Comparison of ENCODE assay signal across 9 cellular contexts in the genomic region with DNA sequence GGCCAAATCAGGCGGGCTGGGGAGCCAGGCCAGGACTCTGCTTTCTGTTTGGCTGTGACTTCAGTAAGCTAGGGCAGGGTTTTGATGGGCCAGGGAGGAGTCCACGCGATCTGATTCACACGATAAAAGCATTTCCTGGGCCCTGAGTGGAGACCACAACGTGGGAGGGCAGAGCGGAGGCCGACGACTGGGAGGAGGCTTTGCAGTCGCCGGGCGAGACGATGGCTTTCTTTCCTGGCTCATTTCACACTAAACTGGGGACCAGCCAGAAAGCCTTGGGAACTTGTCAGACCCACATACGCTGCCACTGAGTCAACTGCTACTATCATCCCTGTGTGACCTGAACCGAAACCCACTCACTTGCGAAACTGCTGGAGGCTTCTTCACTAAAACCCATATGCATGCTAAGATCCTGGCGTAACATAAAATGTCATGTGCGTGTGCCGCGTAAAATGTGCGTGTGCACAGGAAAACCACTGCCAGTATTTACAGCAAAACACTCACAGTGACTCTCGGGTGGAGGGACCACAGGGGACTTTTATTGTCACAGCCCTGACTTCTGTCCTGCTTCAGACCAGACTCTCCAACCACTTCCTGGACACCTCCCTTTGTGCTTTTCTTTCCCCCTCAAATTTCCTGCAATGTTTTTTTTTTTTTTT. TPM values are rescaled to one million over a fixed set of nuclear protein-coding genes. Genes with fewer than 3 reads are reported as not detected.
DNase-seq lines count a peak whose midpoint lies in the region; ATAC-seq, FAIRE-seq and TF ChIP-seq lines count a peak whose summit lies in the region.
"Had no signal": no experiment of that assay in that cellular context is flagged by ENCODE, and none has a peak within 500 bp of the region (broad histone marks: within the 10 kb centered on the region; RNA-seq: fewer than 3 reads in every experiment).

No MANE protein-coding gene starts in this region.

- peaks cover 27% of the 10 kb centered on the region for H3K27me3 Mint-ChIP-seq in astrocyte (ENCODE audit: low read depth, unreplicated experiment)
- H3K27me3 Mint-ChIP-seq in memory B cell = peaks cover 3% of the 10 kb centered on the region

- H3K4me3 Mint-ChIP-seq in astrocyte (ENCODE audit: unreplicated experiment) (no peak overlapping the region), memory B cell (peak overlapping the region; percentile 60)

- TF ChIP-seq CTCF in AG09319 (IDR thresholded peaks at IDR 0.05; ENCODE audit: low read depth, low read length) = no peak
- no peak for TF ChIP-seq CTCF in astrocyte (IDR thresholded peaks at IDR 0.05; ENCODE audit: insufficient read depth, low read depth, low read length)

- no peaks in the 10 kb centered on the region for H3K9me3 ChIP-seq in astrocyte (ENCODE audit: insufficient read depth, low read depth, low read length)

- peak overlapping the region; percentile 78 for H3K4me2 ChIP-seq in astrocyte (ENCODE audit: low read length)

- no peaks in the 10 kb centered on the region for H4K20me1 ChIP-seq in astrocyte (ENCODE audit: insufficient read depth, low read length)

- H3K79me2 ChIP-seq in astrocyte (ENCODE audit: insufficient read depth, low read length) = no peaks in the 10 kb centered on the region

- peak overlapping the region; percentile 71 for H3K9ac ChIP-seq in astrocyte (ENCODE audit: low read length)

- peak; percentile 9 for FAIRE-seq in astrocyte (lab: Jason Lieb, UNC)

- H3K4me1 Mint-ChIP-seq in astrocyte (ENCODE audit: low read depth, unreplicated experiment) (peaks cover 8% of the 10 kb centered on the region), memory B cell (peaks cover 13% of the 10 kb centered on the region)

- H3K4me3 ChIP-seq in astrocyte (ENCODE audit: insufficient read depth, low read depth, low read length) = peak overlapping the region; percentile 32

- DNase-seq in AG09319 (ENCODE audit: extremely low read depth, low read depth) (peak; percentile 99), HCEC 1CT (peak; percentile 91), T-helper 22 cell (ENCODE audit: low read depth) (peak; percentile 85), astrocyte (ENCODE audit: low read depth) (peak; percentile 95), memory B cell (ENCODE audit: low spot score in 2 of 2) (peak in 1 of 2 donors; percentile 54), DMS53 (lab: John Stamatoyannopoulos, UW) (no peak)
- DNase-seq in stimulated activated CD8-positive, alpha-beta memory T cell treated with anti-CD3 and anti-CD28 coated beads, Interleukin-4, amount 100 ng/mL, for 1 hour (ENCODE audit: low read depth in 2 of 2, low spot score in 1 of 2) = peak; percentile 47 to 64

- H3K27ac Mint-ChIP-seq in astrocyte (ENCODE audit: unreplicated experiment) = no peak overlapping the region
- peak overlapping the region; percentile 96 for H3K27ac Mint-ChIP-seq in memory B cell

- peak; percentile 85 for ATAC-seq in memory B cell (ENCODE audit: low read depth)
- no peak for ATAC-seq in HG02588 (IDR thresholded peaks at IDR 0.05; ENCODE audit: unreplicated experiment)

- H3K36me3 ChIP-seq in astrocyte (ENCODE audit: insufficient read depth, low read length) = no peaks in the 10 kb centered on the region

- peak overlapping the region; percentile 79 for H2AFZ ChIP-seq in astrocyte (ENCODE audit: low read depth, low read length)

- peaks cover 11% of the 10 kb centered on the region for H3K4me1 ChIP-seq in astrocyte (ENCODE audit: insufficient read depth, low read length)

- no peaks in the 10 kb centered on the region for H3K9me3 Mint-ChIP-seq in astrocyte (ENCODE audit: unreplicated experiment)
- H3K9me3 Mint-ChIP-seq in memory B cell = no peaks in the 10 kb centered on the region

- no peaks in the 10 kb centered on the region for H3K27me3 ChIP-seq in astrocyte (ENCODE audit: insufficient read depth, low read length)

- no peaks in the 10 kb centered on the region for H3K36me3 Mint-ChIP-seq in astrocyte (ENCODE audit: low read depth, unreplicated experiment)
- H3K36me3 Mint-ChIP-seq in memory B cell = no peaks in the 10 kb centered on the region

- H3K27ac ChIP-seq in astrocyte (ENCODE audit: low read depth, low read length) = peak overlapping the region; percentile 79

RNA-seq across cellular contexts. Expression of a gene that starts 14.2 kb away (rescaled TPM):
- total RNA-seq in astrocyte = 27.0 and 30.7 TPM in 2 replicates

RNA-seq across cellular contexts. Expression of a gene that starts 22.1 kb away (rescaled TPM):
- total RNA-seq in astrocyte = 20.5 and 29.2 TPM in 2 replicates

RNA-seq across cellular contexts. Expression of a gene that starts 24.4 kb away (rescaled TPM):
- total RNA-seq in astrocyte = 1.5 and 2.2 TPM in 2 replicates

RNA-seq across cellular contexts. Expression of a gene that starts 48.0 kb away (rescaled TPM):
- 0.19 TPM in 1 of 2 replicates, not detected in the other for total RNA-seq in astrocyte
- total RNA-seq: epithelial cell of proximal tubule had no signal
